Comparison of ENCODE assay signal across 23 cellular contexts in genomic region chr15:60740231-60740630, GRCh38.
DNase-seq lines count a peak whose midpoint lies in the region; ATAC-seq and TF ChIP-seq lines count a peak whose summit lies in the region.
"Had no signal": no experiment of that assay in that cellular context is flagged by ENCODE, and none has a peak within 500 bp of the region (broad histone marks: within the 10 kb centered on the region; RNA-seq: fewer than 3 reads in every experiment).

No MANE protein-coding gene starts in this region.

- H3K4me3 ChIP-seq in CD4-positive, alpha-beta memory T cell (ENCODE audit: low read length in 2 of 2): no peak overlapping the region
- H3K4me3 ChIP-seq: BLaER1 had no signal

- H3K36me3 ChIP-seq in CD4-positive, alpha-beta memory T cell (ENCODE audit: insufficient read depth, low read length): no peaks in the 10 kb centered on the region
- H3K36me3 ChIP-seq: BLaER1 had no signal

- H3K9me3 Mint-ChIP-seq in CD4-positive, alpha-beta memory T cell: peaks cover 0 to 12% (median 6%) of the 10 kb centered on the region in 8 donors
- H3K9me3 Mint-ChIP-seq in T-cell (peaks cover 3 to 9% (median 6%) of the 10 kb centered on the region in 3 donors), immature natural killer cell (peaks cover 0 to 5% (median 3%) of the 10 kb centered on the region in 6 donors), Calu3 (ENCODE audit: low read depth, unreplicated experiment) (peaks cover 6% of the 10 kb centered on the region)
- peaks cover 10% of the 10 kb centered on the region for H3K9me3 Mint-ChIP-seq in activated naive CD4-positive, alpha-beta T cell treated with anti-CD3 and anti-CD28 coated beads for 36 hours

- TF ChIP-seq CTCF in Calu3 (IDR thresholded peaks at IDR 0.05; ENCODE audit: unreplicated experiment): no peak

- BruUV-seq in Calu3 (replicated peaks; lab: Mats Ljungman, UMichigan): no TSS peak

- no peaks in the 10 kb centered on the region for H3K27me3 ChIP-seq in CD4-positive, alpha-beta memory T cell (ENCODE audit: insufficient read depth, low read length)
- H3K27me3 ChIP-seq: BLaER1 had no signal

- CTCF ChIA-PET in CD4-positive, alpha-beta memory T cell (lab: Charles Lee; ENCODE audit: partially characterized antibody): interaction anchor here (0.9 to 2.6 kb wide), 10 partner anchors 8 to 165 kb away, joined by 3 to 8 read pairs (median 4); no protein-coding TSS in a partner anchor
- CTCF ChIA-PET in T-cell (lab: Charles Lee) (interaction anchor here (0.6 to 1.2 kb wide), 5 partner anchors 20 to 1320 kb away, joined by 3 to 6 read pairs (median 3); no protein-coding TSS in a partner anchor), Calu3 (lab: Charles Lee) (interaction anchor here (0.8 kb wide), 1 partner anchor 18 kb away, joined by 3 read pairs; no protein-coding TSS in a partner anchor)
- CTCF ChIA-PET in activated naive CD4-positive, alpha-beta T cell treated with anti-CD3 and anti-CD28 coated beads for 36 hours (lab: Charles Lee): interaction anchor here (0.5 to 1.3 kb wide), 3 partner anchors 10 to 230 kb away, joined by 4 read pairs; no protein-coding TSS in a partner anchor

- H3K27me3 Mint-ChIP-seq in CD4-positive, alpha-beta memory T cell: no peaks in the 10 kb centered on the region
- H3K27me3 Mint-ChIP-seq in T-cell (no peaks in the 10 kb centered on the region), immature natural killer cell (ENCODE audit: low read depth in 3 of 3) (peaks cover 1 to 2% (median 2%) of the 10 kb centered on the region in 3 donors), Calu3 (ENCODE audit: unreplicated experiment) (peaks cover 61% of the 10 kb centered on the region)
- no peaks in the 10 kb centered on the region for H3K27me3 Mint-ChIP-seq in activated naive CD4-positive, alpha-beta T cell treated with anti-CD3 and anti-CD28 coated beads for 36 hours (ENCODE audit: low read depth)
- H3K27me3 Mint-ChIP-seq: CD4-positive, CD25-positive, alpha-beta regulatory T cell had no signal

- peaks cover 23% of the 10 kb centered on the region for H3K4me1 ChIP-seq in CD4-positive, alpha-beta memory T cell (ENCODE audit: insufficient read depth, low read length)
- H3K4me1 ChIP-seq: BLaER1 had no signal

- H3K9me3 ChIP-seq in CD4-positive, alpha-beta memory T cell (ENCODE audit: control insufficient read depth in 1 of 2, low read length in 2 of 2): no peaks in the 10 kb centered on the region
- H3K9me3 ChIP-seq: SK-N-SH had no signal

- peak overlapping the region in 1 of 8 donors; percentile 64 for H3K4me3 Mint-ChIP-seq in CD4-positive, alpha-beta memory T cell
- H3K4me3 Mint-ChIP-seq in T-cell (no peak overlapping the region), immature natural killer cell (peak overlapping the region in 4 of 5 donors; percentile 15 to 57 (median 34)), Calu3 (ENCODE audit: low read depth, unreplicated experiment) (no peak overlapping the region)
- no peak overlapping the region for H3K4me3 Mint-ChIP-seq in activated naive CD4-positive, alpha-beta T cell treated with anti-CD3 and anti-CD28 coated beads for 36 hours
- H3K4me3 Mint-ChIP-seq: CD4-positive, CD25-positive, alpha-beta regulatory T cell had no signal

- ATAC-seq in T-cell (replicated peaks in 1 of 4) (no peak), HG03432 (IDR thresholded peaks at IDR 0.05; ENCODE audit: unreplicated experiment) (no peak)
- ATAC-seq: HCT116, PC-3 had no signal

- POLR2A ChIA-PET in CD4-positive, alpha-beta memory T cell (lab: Charles Lee; ENCODE audit: partially characterized antibody): interaction anchor here (0.8 to 2.6 kb wide), 12 partner anchors 8 to 149 kb away, joined by 3 to 15 read pairs (median 3); no protein-coding TSS in a partner anchor
- POLR2A ChIA-PET in T-cell (lab: Charles Lee): no interaction called here

- no peak for DNase-seq in CD4-positive, alpha-beta memory T cell
- DNase-seq in T-cell (no peak), immature natural killer cell (no peak), medulla oblongata (ENCODE audit: extremely low spot score) (peak; percentile 14), Calu3 (no peak)
- DNase-seq in activated naive CD4-positive, alpha-beta T cell treated with anti-CD3 and anti-CD28 coated beads for 36 hours: no peak
- DNase-seq: Caco-2; CD4-positive, CD25-positive, alpha-beta regulatory T cell; DMS 273 treated with DMSO at 0.1 percent for 48 hours; DMS79 treated with DMSO at 0.1 percent for 48 hours; GF-D8; Kasumi-1; NCI-H1417; NCI-H1694; NCI-H2029 treated with DMSO at 0.1 percent for 48 hours; NCI-H446 treated with DMSO at 0.1 percent for 48 hours; NCI-H526; NCI-H82; PC-3; SK-N-SH had no signal

- peak overlapping the region; percentile 29 to 90 (median 76) for H3K27ac Mint-ChIP-seq in CD4-positive, alpha-beta memory T cell
- H3K27ac Mint-ChIP-seq in T-cell (peak overlapping the region; percentile 30 to 43), immature natural killer cell (peak overlapping the region in 5 of 6 donors; percentile 22 to 57 (median 29)), Calu3 (ENCODE audit: unreplicated experiment) (no peak overlapping the region)
- H3K27ac Mint-ChIP-seq in activated naive CD4-positive, alpha-beta T cell treated with anti-CD3 and anti-CD28 coated beads for 36 hours: no peak overlapping the region

- H3K36me3 Mint-ChIP-seq in CD4-positive, alpha-beta memory T cell: peaks cover 21 to 28% of the 10 kb centered on the region in 2 donors
- peaks cover 10% of the 10 kb centered on the region for H3K36me3 Mint-ChIP-seq in T-cell
- peaks cover 3 to 5% (median 3%) of the 10 kb centered on the region in 3 donors for H3K36me3 Mint-ChIP-seq in immature natural killer cell
- H3K36me3 Mint-ChIP-seq in Calu3 (ENCODE audit: insufficient read depth, unreplicated experiment): no peaks in the 10 kb centered on the region
- peaks cover 8% of the 10 kb centered on the region for H3K36me3 Mint-ChIP-seq in activated naive CD4-positive, alpha-beta T cell treated with anti-CD3 and anti-CD28 coated beads for 36 hours (ENCODE audit: low read depth)

- H3K27ac ChIP-seq in CD4-positive, alpha-beta memory T cell (ENCODE audit: low read depth, low read length): peak overlapping the region; percentile 26
- H3K27ac ChIP-seq: BLaER1 had no signal

- peaks cover 18 to 35% (median 30%) of the 10 kb centered on the region in 4 donors for H3K4me1 Mint-ChIP-seq in CD4-positive, alpha-beta memory T cell
- H3K4me1 Mint-ChIP-seq in T-cell (peaks cover 11 to 29% (median 19%) of the 10 kb centered on the region in 3 donors), immature natural killer cell (peaks cover 28 to 42% of the 10 kb centered on the region in 2 donors), Calu3 (ENCODE audit: low read depth, unreplicated experiment) (no peaks in the 10 kb centered on the region)
- H3K4me1 Mint-ChIP-seq in activated naive CD4-positive, alpha-beta T cell treated with anti-CD3 and anti-CD28 coated beads for 36 hours (ENCODE audit: low read depth): peaks cover 6% of the 10 kb centered on the region

- intact Hi-C loops in CD4-positive, alpha-beta memory T cell (cut with micrococcal nuclease): loop anchor here (10.0 kb wide), 1 partner anchor 45 kb away; no protein-coding TSS in a partner anchor
- intact Hi-C loops in Calu3 (cut with micrococcal nuclease; ENCODE audit: unreplicated experiment): no loop called here
- intact Hi-C loops in activated naive CD4-positive, alpha-beta T cell treated with anti-CD3 and anti-CD28 coated beads for 36 hours (cut with micrococcal nuclease): no loop called here

Comparison
In these comparisons a context has a peak if more than half of its experiments do, and no peak if none do; other contexts are left out.
1. H3K27ac Mint-ChIP-seq: peak in CD4-positive, alpha-beta memory T cell (7 of 7), T-cell (2 of 2) and immature natural killer cell (5 of 6); none in Calu3 (single experiment) and activated naive CD4-positive, alpha-beta T cell treated with anti-CD3 and anti-CD28 coated beads for 36 hours (single experiment).
2. H3K4me3 Mint-ChIP-seq: peak in immature natural killer cell (4 of 5); none in T-cell (0 of 3), Calu3 (single experiment) and activated naive CD4-positive, alpha-beta T cell treated with anti-CD3 and anti-CD28 coated beads for 36 hours (single experiment).